ENCODE assay signal across 19 cellular contexts in genomic region chr15:66798426-66799061, GRCh38.
A peak's percentile ranks its signal among the peaks of the same experiment; 100 is the strongest.
DNase-seq lines count a peak whose midpoint lies in the region; ATAC-seq, FAIRE-seq and TF ChIP-seq lines count a peak whose summit lies in the region.
"Had no signal": no experiment of that assay in that cellular context is flagged by ENCODE, and none has a peak within 500 bp of the region (broad histone marks: within the 10 kb centered on the region; RNA-seq: fewer than 3 reads in every experiment).

No MANE protein-coding gene starts in this region.

- no peaks in the 10 kb centered on the region for H3K9me3 ChIP-seq in MG63
- H3K9me3 ChIP-seq in H1 (ENCODE audit: insufficient read depth in 2 of 2, low read depth in 1 of 2, low read length in 1 of 2) = no peaks in the 10 kb centered on the region
- H3K9me3 ChIP-seq in neural progenitor cell (ENCODE audit: low read depth) = no peaks in the 10 kb centered on the region
- H3K9me3 ChIP-seq in transverse colon = no peaks in the 10 kb centered on the region
- H3K9me3 ChIP-seq: BLaER1, colonic mucosa, pancreas, spleen had no signal

- no peak overlapping the region for H4K5ac ChIP-seq in H1 (ENCODE audit: insufficient read length, low read depth, low read length)

- H3K4me1 Mint-ChIP-seq in neural progenitor cell = peaks cover 34% of the 10 kb centered on the region
- no peaks in the 10 kb centered on the region for H3K4me1 Mint-ChIP-seq in naive thymus-derived CD8-positive, alpha-beta T cell

- DNase-seq in AG09309 (ENCODE audit: low read depth) (peak; percentile 35), MG63 (peak; percentile 57), H1 (ENCODE audit: low read depth in 1 of 2, low spot score in 2 of 2) (no peak), neural progenitor cell (ENCODE audit: low spot score) (no peak), GM12892 (ENCODE audit: insufficient read length) (no peak), transverse colon (no peak)
- no peak for DNase-seq in naive thymus-derived CD8-positive, alpha-beta T cell
- DNase-seq: activated CD8-positive, alpha-beta memory T cell treated with anti-CD3 and anti-CD28 coated beads, Interleukin-2, amount 10 ng/mL, durations not matched to agents 7 days and 5 days; colonic mucosa; DMS79; mammary epithelial cell; NCI-H1092; pancreas; spleen had no signal

- TF ChIP-seq POLR2A in H1 (IDR thresholded peaks at IDR 0.05; ENCODE audit: control extremely low read depth in 1 of 2, low read depth in 2 of 2, low read length in 2 of 2) (no peak), GM12892 (IDR thresholded peaks at IDR 0.05; ENCODE audit: low read depth, low read length) (no peak), transverse colon (IDR thresholded peaks at IDR 0.05) (no peak)

- H3K27ac Mint-ChIP-seq in neural progenitor cell = peak overlapping the region; percentile 11
- H3K27ac Mint-ChIP-seq in naive thymus-derived CD8-positive, alpha-beta T cell = peak overlapping the region in 1 of 10 donors; percentile 67
- H3K27ac Mint-ChIP-seq: activated CD8-positive, alpha-beta memory T cell treated with anti-CD3 and anti-CD28 coated beads, Interleukin-2, amount 10 ng/mL, durations not matched to agents 7 days and 5 days; activated naive CD8-positive, alpha-beta T cell had no signal

- TF ChIP-seq CTCF in AG09309 (IDR thresholded peaks at IDR 0.05; ENCODE audit: control insufficient read depth, insufficient read depth, low read depth, low read length, missing control alignments) (no peak), H1 (IDR thresholded peaks at IDR 0.05; ENCODE audit: control extremely low read depth in 1 of 3, insufficient read depth in 1 of 3, low read depth in 1 of 3, low read length in 3 of 3) (no peak), neural progenitor cell (IDR thresholded peaks at IDR 0.05) (no peak), transverse colon (IDR thresholded peaks at IDR 0.05) (no peak)

- peaks cover 0 to 8% (median 5%) of the 10 kb centered on the region in 4 experiments; a peak in 5 of 7 replicates for H3K4me1 ChIP-seq in H1 (replicated peaks in 1 of 4; ENCODE audit: control insufficient read depth in 3 of 4, insufficient read depth in 4 of 4, low read length in 3 of 4)
- peaks cover 13% of the 10 kb centered on the region for H3K4me1 ChIP-seq in neural progenitor cell
- peaks cover 14 to 16% (median 15%) of the 10 kb centered on the region in 4 donors for H3K4me1 ChIP-seq in transverse colon
- H3K4me1 ChIP-seq: BLaER1 had no signal

- no peak overlapping the region for H2BK5ac ChIP-seq in H1 (ENCODE audit: low read depth, low read length)

- H3K27me3 Mint-ChIP-seq in neural progenitor cell (ENCODE audit: insufficient read depth, low read depth) = peaks cover 6% of the 10 kb centered on the region
- peaks cover 0 to 22% (median 5%) of the 10 kb centered on the region in 5 donors for H3K27me3 Mint-ChIP-seq in naive thymus-derived CD8-positive, alpha-beta T cell
- H3K27me3 Mint-ChIP-seq: activated naive CD8-positive, alpha-beta T cell had no signal

- H3K27ac ChIP-seq in H1 (ENCODE audit: low read depth, low read length) = no peak overlapping the region
- H3K27ac ChIP-seq in neural progenitor cell = no peak overlapping the region
- no peak overlapping the region for H3K27ac ChIP-seq in transverse colon
- H3K27ac ChIP-seq: BLaER1, colonic mucosa, pancreas, spleen, VCaP had no signal

- H3K27me3 ChIP-seq in MG63 = no peaks in the 10 kb centered on the region
- no peaks in the 10 kb centered on the region for H3K27me3 ChIP-seq in H1 (replicated peaks in 1 of 4; ENCODE audit: control insufficient read depth in 3 of 4, extremely low read depth in 1 of 4, insufficient read depth in 3 of 4, low read length in 3 of 4)
- no peaks in the 10 kb centered on the region for H3K27me3 ChIP-seq in neural progenitor cell
- no peaks in the 10 kb centered on the region for H3K27me3 ChIP-seq in transverse colon
- H3K27me3 ChIP-seq: BLaER1, colonic mucosa, pancreas, spleen had no signal

- H3K56ac ChIP-seq in H1 (replicated peaks; ENCODE audit: insufficient read length, low read depth, low read length) = no peak overlapping the region

- CTCF ChIA-PET in H1 (lab: Charles Lee; ENCODE audit: partially characterized antibody) = interaction anchor here (0.8 to 17.8 kb wide), 7 partner anchors 10 to 66 kb away, joined by 3 to 201 read pairs (median 4); no protein-coding TSS in a partner anchor

- no peaks in the 10 kb centered on the region for H3K23me2 ChIP-seq in H1 (ENCODE audit: low read depth, low read length)

- H2BK20ac ChIP-seq in H1 (ENCODE audit: low read length) = no peak overlapping the region

- H2BK120ac ChIP-seq in H1 (replicated peaks; ENCODE audit: low read depth, low read length) = no peak overlapping the region

- intact Hi-C loops in transverse colon (cut with DNase I; ENCODE audit: low total_unique reads) = no loop called here

- H4K91ac ChIP-seq in H1 (replicated peaks; ENCODE audit: insufficient read length, low read length) = peak overlapping the region; percentile 7

- WGBS in H1 (ENCODE audit: extremely low coverage in 1 of 2, insufficient coverage in 1 of 2, insufficient read length in 1 of 2, insufficient replicate concordance in 2 of 2, low coverage in 1 of 2, low lambda C conversion rate in 2 of 2, missing lambda C conversion rate in 1 of 2), 2 experiments = 88% methylated on average over 10 of the region's 10 CpGs; no CpG with 5 or more reads in 1 of the 2 experiments
- WGBS in transverse colon (ENCODE audit: low coverage in 1 of 2), 2 donors = 85 to 88% methylated on average over 2 to 10 of the region's 10 CpGs

- TF ChIP-seq RAD21 in H1 (IDR thresholded peaks at IDR 0.05 in 1 of 2, conservative IDR thresholded peaks at IDR 0.05 in 1 of 2; ENCODE audit: low read depth in 2 of 2, low read length in 2 of 2) = no peak

- no peak for ATAC-seq in GM21529 (IDR thresholded peaks at IDR 0.05; ENCODE audit: unreplicated experiment)
- ATAC-seq in naive thymus-derived CD8-positive, alpha-beta T cell = no peak
- ATAC-seq: activated CD8-positive, alpha-beta memory T cell treated with anti-CD3 and anti-CD28 coated beads, Interleukin-2, amount 10 ng/mL, durations not matched to agents 7 days and 5 days; pancreas had no signal

- no peak overlapping the region for H3K4me2 ChIP-seq in H1 (ENCODE audit: insufficient read depth in 1 of 2, low read depth in 2 of 2, low read length in 2 of 2)
- H3K4me2 ChIP-seq in neural progenitor cell = no peak overlapping the region
- H3K4me2 ChIP-seq: BLaER1 had no signal

- no peaks in the 10 kb centered on the region for H3K36me3 Mint-ChIP-seq in neural progenitor cell
- no peaks in the 10 kb centered on the region for H3K36me3 Mint-ChIP-seq in naive thymus-derived CD8-positive, alpha-beta T cell
- H3K36me3 Mint-ChIP-seq: activated CD8-positive, alpha-beta memory T cell treated with anti-CD3 and anti-CD28 coated beads, Interleukin-2, amount 10 ng/mL, durations not matched to agents 7 days and 5 days; activated naive CD8-positive, alpha-beta T cell had no signal

- no peak overlapping the region for H2BK15ac ChIP-seq in H1 (ENCODE audit: low read length)

- no peak overlapping the region for H3K4ac ChIP-seq in H1 (replicated peaks; ENCODE audit: insufficient read length, low read depth, low read length)

- no peak overlapping the region for H3K14ac ChIP-seq in H1 (ENCODE audit: insufficient read length)

- no peak for TF ChIP-seq EP300 in H1 (IDR thresholded peaks at IDR 0.05; ENCODE audit: borderline replicate concordance in 1 of 2, low read depth in 2 of 2, low read length in 2 of 2)
- no peak for TF ChIP-seq EP300 in transverse colon (IDR thresholded peaks at IDR 0.05; ENCODE audit: low read depth)

- H3F3A ChIP-seq in neural progenitor cell (ENCODE audit: low read depth) = no peaks in the 10 kb centered on the region

- H3K4me3 ChIP-seq in AG09309 (ENCODE audit: control insufficient read depth, low read depth, low read length) (no peak overlapping the region), MG63 (no peak overlapping the region), H1 (ENCODE audit: extremely low read depth in 1 of 4, insufficient read depth in 2 of 4, low read depth in 3 of 4, low read length in 4 of 4) (no peak overlapping the region), neural progenitor cell (no peak overlapping the region), transverse colon (no peak overlapping the region)
- H3K4me3 ChIP-seq: BLaER1, colonic mucosa, pancreas, spleen had no signal

- H3K9me3 Mint-ChIP-seq in neural progenitor cell = no peaks in the 10 kb centered on the region
- H3K9me3 Mint-ChIP-seq in naive thymus-derived CD8-positive, alpha-beta T cell = no peaks in the 10 kb centered on the region

- H3K79me2 ChIP-seq in H1 (ENCODE audit: control insufficient read depth in 1 of 2, insufficient read depth in 2 of 2, low read length in 2 of 2) (no peaks in the 10 kb centered on the region), neural progenitor cell (ENCODE audit: low read depth) (no peaks in the 10 kb centered on the region)

- H4K20me1 ChIP-seq in H1 (replicated peaks in 1 of 2; ENCODE audit: control insufficient read depth in 1 of 2, insufficient read depth in 2 of 2, low read length in 2 of 2) (no peaks in the 10 kb centered on the region), neural progenitor cell (ENCODE audit: low read depth) (no peaks in the 10 kb centered on the region)
- H4K20me1 ChIP-seq: BLaER1 had no signal

- H3K36me3 ChIP-seq in MG63 = no peaks in the 10 kb centered on the region
- no peaks in the 10 kb centered on the region for H3K36me3 ChIP-seq in H1 (ENCODE audit: control insufficient read depth in 2 of 4, insufficient read depth in 4 of 4, low read length in 3 of 4)
- H3K36me3 ChIP-seq in neural progenitor cell = no peaks in the 10 kb centered on the region
- no peaks in the 10 kb centered on the region for H3K36me3 ChIP-seq in transverse colon
- H3K36me3 ChIP-seq: BLaER1, colonic mucosa, pancreas, spleen had no signal

- POLR2A ChIA-PET in H1 (lab: Charles Lee; ENCODE audit: partially characterized antibody) = no interaction called here
- POLR2A ChIA-PET in naive thymus-derived CD8-positive, alpha-beta T cell (lab: Charles Lee) = no interaction called here

- peak overlapping the region; percentile 51; the same call in 1 of the 2 replicates for H2AFZ ChIP-seq in H1 (ENCODE audit: low read length)
- H2AFZ ChIP-seq in neural progenitor cell (replicated peaks) = peak overlapping the region; percentile 39

- peak overlapping the region; percentile 79; the same call in 1 of the 2 replicates for H4K8ac ChIP-seq in H1 (ENCODE audit: extremely low read depth, insufficient read depth, low read length)

- 0 out of 2 replicates have a peak overlapping the region, but pooled peaks have one; percentile 55 for H2BK12ac ChIP-seq in H1 (ENCODE audit: low read depth, low read length)

- in situ Hi-C loops in transverse colon (cut with MboI; ENCODE audit: low pct_ligation_motif_present in 1 of 4, low pct_unique_long_range_greater_than_20kb in 1 of 4, low sequenced_read_pairs in 3 of 4) = no loop called here

- no peak overlapping the region for H3K4me3 Mint-ChIP-seq in neural progenitor cell
- H3K4me3 Mint-ChIP-seq in naive thymus-derived CD8-positive, alpha-beta T cell = no peak overlapping the region
- H3K4me3 Mint-ChIP-seq: activated CD8-positive, alpha-beta memory T cell treated with anti-CD3 and anti-CD28 coated beads, Interleukin-2, amount 10 ng/mL, durations not matched to agents 7 days and 5 days; activated naive CD8-positive, alpha-beta T cell had no signal

- FAIRE-seq in H1 (lab: Jason Lieb, UNC) = no peak
- FAIRE-seq in GM12892 (lab: Jason Lieb, UNC) = no peak
- FAIRE-seq: GM12891, pancreas had no signal

- no peak overlapping the region for H2AK5ac ChIP-seq in H1 (ENCODE audit: low read depth, low read length)

- H3K9ac ChIP-seq in H1 (replicated peaks in 1 of 4; ENCODE audit: extremely low read depth in 1 of 4, low read depth in 3 of 4, low read length in 3 of 4) (no peak overlapping the region), neural progenitor cell (no peak overlapping the region)
- H3K9ac ChIP-seq: BLaER1 had no signal

- H3K18ac ChIP-seq in H1 (ENCODE audit: extremely low read depth, low read length) = no peak overlapping the region

- H3K79me1 ChIP-seq in H1 (ENCODE audit: low read depth, low read length) = no peaks in the 10 kb centered on the region

- H3K23ac ChIP-seq in H1 (ENCODE audit: insufficient read length) = no peak overlapping the region

Comparison
In these comparisons a context has a peak if more than half of its experiments do, and no peak if none do; other contexts are left out.
1. DNase-seq: peak in AG09309 (single experiment) and MG63 (single experiment); none in H1 (0 of 2), neural progenitor cell (single experiment), GM12892 (single experiment), naive thymus-derived CD8-positive, alpha-beta T cell (0 of 10) and transverse colon (single experiment).